In genomic region chr16:66416136-66416535, GRCh38 we compare ENCODE assay signal across 16 cellular contexts. TPM values are rescaled to one million over a fixed set of nuclear protein-coding genes. Genes with fewer than 3 reads are reported as not detected.
"Had no signal": no experiment of that assay in that cellular context is flagged by ENCODE, and none has a peak within 500 bp of the region (broad histone marks: within the 10 kb centered on the region; RNA-seq: fewer than 3 reads in every experiment).

No MANE protein-coding gene starts in this region.

- H3K27ac ChIP-seq: cardiac muscle cell, neutrophil, tibial artery, VCaP had no signal

- DNase-seq: activated CD4-positive, alpha-beta memory T cell treated with anti-CD3 and anti-CD28 coated beads, Interleukin-2, amount 10 ng/mL, durations not matched to agents 7 days and 5 days; activated CD8-positive, alpha-beta memory T cell treated with anti-CD3 and anti-CD28 coated beads, Interleukin-2, amount 50 U/mL, for 4 hours; activated naive CD4-positive, alpha-beta T cell treated with Interleukin-2 at 50 U/mL for 16 hours; activated naive CD8-positive, alpha-beta T cell treated with anti-CD3 and anti-CD28 coated beads, Interleukin-2, amount 50 U/mL, for 24 hours; effector memory CD4-positive, alpha-beta T cell; erythroblast; naive thymus-derived CD4-positive, alpha-beta T cell; right cardiac atrium; T-helper 9 cell; tibial artery had no signal

- H3K36me3 ChIP-seq: cardiac muscle cell, neutrophil, tibial artery had no signal

- H3K4me1 ChIP-seq: tibial artery had no signal

- H3K9me3 ChIP-seq: neutrophil, tibial artery had no signal

- H3K4me2 ChIP-seq: smooth muscle cell had no signal

- H3K4me3 ChIP-seq: cardiac muscle cell, smooth muscle cell, tibial artery had no signal

RNA-seq across cellular contexts. Expression of gene BEAN1, which starts 11.0 kb away (rescaled TPM):
- total RNA-seq: activated CD4-positive, alpha-beta memory T cell treated with anti-CD3 and anti-CD28 coated beads, Interleukin-2, amount 10 ng/mL, durations not matched to agents 7 days and 5 days; activated T-helper 1 cell treated with anti-CD3 and anti-CD28 coated beads, Interleukin-12 subunit alpha, Interleukin-12 subunit beta, Interleukin-2, Interleukin-4 antibody, amounts not matched to agents 30 ng/mL and 10 ng/mL and 1 ng/mL, durations not matched to agents 14 hours and 24 hours and 36 hours; lung microvascular endothelial cell; naive thymus-derived CD4-positive, alpha-beta T cell had no signal

RNA-seq across cellular contexts. Expression of gene CDH5, which starts 49.6 kb away (rescaled TPM):
- total RNA-seq: activated CD4-positive, alpha-beta memory T cell treated with anti-CD3 and anti-CD28 coated beads, Interleukin-2, amount 10 ng/mL, durations not matched to agents 7 days and 5 days; activated T-helper 1 cell treated with anti-CD3 and anti-CD28 coated beads, Interleukin-12 subunit alpha, Interleukin-12 subunit beta, Interleukin-2, Interleukin-4 antibody, amounts not matched to agents 30 ng/mL and 10 ng/mL and 1 ng/mL, durations not matched to agents 14 hours and 24 hours and 36 hours; naive thymus-derived CD4-positive, alpha-beta T cell; smooth muscle cell had no signal
